1 cellular context compared by ENCODE assay signal in the genomic region with DNA sequence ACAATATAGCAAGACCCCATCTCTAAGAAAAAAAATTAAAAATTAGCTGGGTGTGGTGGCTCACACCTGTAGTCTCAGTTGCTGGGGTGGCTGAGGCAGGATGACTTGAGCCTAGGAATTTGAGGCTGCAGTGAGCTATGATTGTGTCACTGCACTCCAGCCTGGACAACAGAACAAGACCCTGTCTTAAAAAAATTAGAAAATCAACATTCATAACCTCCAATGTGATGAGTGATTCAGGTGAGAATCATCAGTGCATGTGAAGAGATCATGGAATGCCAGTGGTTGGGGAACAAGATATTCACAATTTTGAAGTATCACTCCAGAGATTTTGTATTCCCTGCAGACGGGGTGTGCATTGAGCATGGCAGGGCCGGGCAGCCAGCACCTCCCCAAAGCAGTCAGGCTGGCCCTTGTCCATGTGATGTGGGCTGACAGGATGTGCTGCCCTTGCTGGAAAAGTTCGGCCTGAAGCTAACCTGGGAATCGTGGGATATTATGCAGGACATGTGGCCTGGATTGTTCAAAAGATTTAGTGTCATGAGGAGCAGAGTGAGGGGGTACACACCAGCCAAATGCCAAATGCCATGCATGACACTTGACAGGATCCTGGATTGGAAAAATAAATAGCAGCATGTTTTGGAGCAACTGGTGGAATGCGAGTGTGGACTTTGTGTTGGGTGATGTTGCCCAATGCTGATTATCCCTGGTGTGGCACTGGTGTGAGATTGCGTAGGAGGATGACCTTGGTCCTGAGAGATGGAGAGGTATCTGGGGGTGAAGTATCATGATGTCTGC.
TF ChIP-seq lines count a peak whose summit lies in the region.

No MANE protein-coding gene starts in this region.

TF ChIP-seq in HepG2, 621 proteins besides CTCF, POLR2A, EP300 and RAD21 (continued from another document and continues in another):
- TF ChIP-seq, protein P1, sequence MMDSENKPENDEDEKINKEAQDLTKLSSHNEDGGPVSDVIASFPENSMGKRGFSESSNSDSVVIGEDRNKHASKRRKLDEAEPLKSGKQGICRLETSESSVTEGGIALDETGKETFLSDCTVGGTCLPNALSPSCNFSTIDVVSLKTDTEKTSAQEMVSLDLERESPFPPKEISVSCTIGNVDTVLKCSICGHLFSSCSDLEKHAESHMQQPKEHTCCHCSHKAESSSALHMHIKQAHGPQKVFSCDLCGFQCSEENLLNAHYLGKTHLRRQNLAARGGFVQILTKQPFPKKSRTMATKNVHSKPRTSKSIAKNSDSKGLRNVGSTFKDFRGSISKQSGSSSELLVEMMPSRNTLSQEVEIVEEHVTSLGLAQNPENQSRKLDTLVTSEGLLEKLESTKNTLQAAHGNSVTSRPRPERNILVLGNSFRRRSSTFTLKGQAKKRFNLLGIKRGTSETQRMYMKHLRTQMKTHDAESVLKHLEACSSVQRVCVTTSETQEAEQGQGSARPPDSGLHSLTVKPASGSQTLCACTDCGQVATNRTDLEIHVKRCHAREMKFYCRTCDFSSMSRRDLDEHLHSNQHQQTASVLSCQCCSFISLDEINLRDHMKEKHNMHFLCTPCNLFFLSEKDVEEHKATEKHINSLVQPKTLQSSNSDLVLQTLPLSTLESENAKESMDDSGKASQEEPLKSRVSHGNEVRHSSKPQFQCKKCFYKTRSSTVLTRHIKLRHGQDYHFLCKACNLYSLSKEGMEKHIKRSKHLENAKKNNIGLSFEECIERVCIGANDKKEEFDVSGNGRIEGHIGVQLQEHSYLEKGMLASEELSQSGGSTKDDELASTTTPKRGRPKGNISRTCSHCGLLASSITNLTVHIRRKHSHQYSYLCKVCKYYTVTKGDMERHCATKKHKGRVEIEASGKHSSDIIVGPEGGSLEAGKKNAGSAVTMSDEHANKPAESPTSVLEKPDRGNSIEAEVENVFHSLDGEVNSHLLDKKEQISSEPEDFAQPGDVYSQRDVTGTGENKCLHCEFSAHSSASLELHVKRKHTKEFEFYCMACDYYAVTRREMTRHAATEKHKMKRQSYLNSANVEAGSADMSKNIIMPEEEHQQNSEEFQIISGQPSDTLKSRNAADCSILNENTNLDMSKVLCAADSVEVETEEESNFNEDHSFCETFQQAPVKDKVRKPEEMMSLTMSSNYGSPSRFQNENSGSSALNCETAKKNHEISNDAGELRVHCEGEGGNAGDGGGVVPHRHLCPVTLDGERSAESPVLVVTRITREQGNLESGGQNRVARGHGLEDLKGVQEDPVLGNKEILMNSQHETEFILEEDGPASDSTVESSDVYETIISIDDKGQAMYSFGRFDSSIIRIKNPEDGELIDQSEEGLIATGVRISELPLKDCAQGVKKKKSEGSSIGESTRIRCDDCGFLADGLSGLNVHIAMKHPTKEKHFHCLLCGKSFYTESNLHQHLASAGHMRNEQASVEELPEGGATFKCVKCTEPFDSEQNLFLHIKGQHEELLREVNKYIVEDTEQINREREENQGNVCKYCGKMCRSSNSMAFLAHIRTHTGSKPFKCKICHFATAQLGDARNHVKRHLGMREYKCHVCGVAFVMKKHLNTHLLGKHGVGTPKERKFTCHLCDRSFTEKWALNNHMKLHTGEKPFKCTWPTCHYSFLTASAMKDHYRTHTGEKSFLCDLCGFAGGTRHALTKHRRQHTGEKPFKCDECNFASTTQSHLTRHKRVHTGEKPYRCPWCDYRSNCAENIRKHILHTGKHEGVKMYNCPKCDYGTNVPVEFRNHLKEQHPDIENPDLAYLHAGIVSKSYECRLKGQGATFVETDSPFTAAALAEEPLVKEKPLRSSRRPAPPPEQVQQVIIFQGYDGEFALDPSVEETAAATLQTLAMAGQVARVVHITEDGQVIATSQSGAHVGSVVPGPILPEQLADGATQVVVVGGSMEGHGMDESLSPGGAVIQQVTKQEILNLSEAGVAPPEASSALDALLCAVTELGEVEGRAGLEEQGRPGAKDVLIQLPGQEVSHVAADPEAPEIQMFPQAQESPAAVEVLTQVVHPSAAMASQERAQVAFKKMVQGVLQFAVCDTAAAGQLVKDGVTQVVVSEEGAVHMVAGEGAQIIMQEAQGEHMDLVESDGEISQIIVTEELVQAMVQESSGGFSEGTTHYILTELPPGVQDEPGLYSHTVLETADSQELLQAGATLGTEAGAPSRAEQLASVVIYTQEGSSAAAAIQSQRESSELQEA (CRISPR knock-in tag; IDR thresholded peaks at IDR 0.05; ENCODE audit: not compliant biosample characterization), result no peak
- TF ChIP-seq THYN1 (CRISPR knock-in tag; IDR thresholded peaks at IDR 0.05; ENCODE audit: borderline replicate concordance, low read depth), result no peak
- 0 out of 2 replicates have a peak, but pooled peaks have one; percentile 49 for TF ChIP-seq ZNF724P (CRISPR knock-in tag; IDR thresholded peaks at IDR 0.05; ENCODE audit: borderline replicate concordance)
- no peak for TF ChIP-seq ZNF280D (CRISPR knock-in tag; IDR thresholded peaks at IDR 0.05)
- TF ChIP-seq MXI1 (IDR thresholded peaks at IDR 0.05; ENCODE audit: borderline replicate concordance, low read depth, low read length), result peak; percentile 55; the same call in 1 of the 3 replicates
- TF ChIP-seq PRPF4 (IDR thresholded peaks at IDR 0.05; ENCODE audit: low read depth, low read length, poor library complexity, severe bottlenecking), result no peak
- TF ChIP-seq, protein P2, sequence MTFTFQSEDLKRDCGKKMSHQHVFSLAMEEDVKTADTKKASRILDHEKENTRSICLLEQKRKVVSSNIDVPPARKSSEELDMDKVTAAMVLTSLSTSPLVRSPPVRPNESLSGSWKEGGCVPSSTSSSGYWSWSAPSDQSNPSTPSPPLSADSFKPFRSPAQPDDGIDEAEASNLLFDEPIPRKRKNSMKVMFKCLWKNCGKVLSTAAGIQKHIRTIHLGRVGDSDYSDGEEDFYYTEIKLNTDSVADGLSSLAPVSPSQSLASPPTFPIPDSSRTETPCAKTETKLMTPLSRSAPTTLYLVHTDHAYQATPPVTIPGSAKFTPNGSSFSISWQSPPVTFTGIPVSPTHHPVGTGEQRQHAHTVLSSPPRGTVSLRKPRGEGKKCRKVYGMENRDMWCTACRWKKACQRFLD (CRISPR knock-in tag; IDR thresholded peaks at IDR 0.05; ENCODE audit: borderline replicate concordance), result no peak
- TF ChIP-seq GMEB2 (CRISPR knock-in tag; IDR thresholded peaks at IDR 0.05; ENCODE audit: low read depth), result 0 out of 2 replicates have a peak, but pooled peaks have one; percentile 18
- no peak for TF ChIP-seq AGO1 (IDR thresholded peaks at IDR 0.05; ENCODE audit: low read depth, low read length, poor library complexity, severe bottlenecking)
- TF ChIP-seq KMT2A (CRISPR knock-in tag; IDR thresholded peaks at IDR 0.05), result 0 out of 2 replicates have a peak, but pooled peaks have one; percentile 32
- TF ChIP-seq ZNF331 (CRISPR knock-in tag; IDR thresholded peaks at IDR 0.05), result peak; percentile 94
- no peak for TF ChIP-seq HOXA7 (CRISPR knock-in tag; IDR thresholded peaks at IDR 0.05)
- no peak for TF ChIP-seq IRX3 (CRISPR knock-in tag; IDR thresholded peaks at IDR 0.05; ENCODE audit: borderline replicate concordance, low read depth)
- no peak for TF ChIP-seq ZNF570 (CRISPR knock-in tag; IDR thresholded peaks at IDR 0.05; ENCODE audit: borderline replicate concordance)
- no peak for TF ChIP-seq DBP (CRISPR knock-in tag; IDR thresholded peaks at IDR 0.05; ENCODE audit: not compliant biosample characterization)
- TF ChIP-seq MED13 (CRISPR knock-in tag; IDR thresholded peaks at IDR 0.05), result no peak
- TF ChIP-seq ZNF558 (CRISPR knock-in tag; IDR thresholded peaks at IDR 0.05; ENCODE audit: borderline replicate concordance), result no peak
- TF ChIP-seq, protein P3, sequence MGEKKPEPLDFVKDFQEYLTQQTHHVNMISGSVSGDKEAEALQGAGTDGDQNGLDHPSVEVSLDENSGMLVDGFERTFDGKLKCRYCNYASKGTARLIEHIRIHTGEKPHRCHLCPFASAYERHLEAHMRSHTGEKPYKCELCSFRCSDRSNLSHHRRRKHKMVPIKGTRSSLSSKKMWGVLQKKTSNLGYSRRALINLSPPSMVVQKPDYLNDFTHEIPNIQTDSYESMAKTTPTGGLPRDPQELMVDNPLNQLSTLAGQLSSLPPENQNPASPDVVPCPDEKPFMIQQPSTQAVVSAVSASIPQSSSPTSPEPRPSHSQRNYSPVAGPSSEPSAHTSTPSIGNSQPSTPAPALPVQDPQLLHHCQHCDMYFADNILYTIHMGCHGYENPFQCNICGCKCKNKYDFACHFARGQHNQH (CRISPR knock-in tag; IDR thresholded peaks at IDR 0.05), result peak; percentile 93; the same call in 1 of the 2 replicates
- TF ChIP-seq ZBTB33 (CRISPR knock-in tag; IDR thresholded peaks at IDR 0.05), result peak; percentile 78
- no peak for TF ChIP-seq ZNF44 (CRISPR knock-in tag; IDR thresholded peaks at IDR 0.05)
- peak; percentile 65; the same call in 1 of the 2 replicates for TF ChIP-seq ZFP90 (CRISPR knock-in tag; IDR thresholded peaks at IDR 0.05; ENCODE audit: borderline replicate concordance)
- TF ChIP-seq POGZ (CRISPR knock-in tag; IDR thresholded peaks at IDR 0.05), result peak; percentile 69
- no peak; the same call in 1 of the 2 replicates for TF ChIP-seq ZNF160 (CRISPR knock-in tag; IDR thresholded peaks at IDR 0.05)
- peak; percentile 94 for TF ChIP-seq MEIS2 (CRISPR knock-in tag; IDR thresholded peaks at IDR 0.05)
- TF ChIP-seq RFX1 (IDR thresholded peaks at IDR 0.05), result no peak
- TF ChIP-seq YY1 (IDR thresholded peaks at IDR 0.05; ENCODE audit: insufficient read depth, insufficient replicate concordance, low read depth, low read length), result no peak
- 0 out of 2 replicates have a peak, but pooled peaks have one; percentile 64 for TF ChIP-seq ZBTB4 (CRISPR knock-in tag; IDR thresholded peaks at IDR 0.05; ENCODE audit: borderline replicate concordance)
